ENCODE assay signal across 2 cellular contexts in genomic region chr20:43942213-43942590, GRCh38.
TF ChIP-seq lines count a peak whose summit lies in the region.

No MANE protein-coding gene starts in this region.

TF ChIP-seq in liver, 16 proteins besides CTCF, POLR2A, EP300 and RAD21:
- TF ChIP-seq REST (IDR thresholded peaks at IDR 0.05) (no peak), FOXA2 (IDR thresholded peaks at IDR 0.05) (no peak), SP1 (IDR thresholded peaks at IDR 0.05) (no peak), HNF4A (conservative IDR thresholded peaks at IDR 0.05) (no peak), NR2F2 (IDR thresholded peaks at IDR 0.05) (no peak), RXRA (IDR thresholded peaks at IDR 0.05) (no peak), GABPA (IDR thresholded peaks at IDR 0.05 in 1 of 2, conservative IDR thresholded peaks at IDR 0.05 in 1 of 2) (no peak), TAF1 (conservative IDR thresholded peaks at IDR 0.05) (no peak), EGR1 (IDR thresholded peaks at IDR 0.05; ENCODE audit: low read depth in 2 of 2) (no peak), ATF3 (IDR thresholded peaks at IDR 0.05) (no peak), FOXA1 (IDR thresholded peaks at IDR 0.05) (no peak), JUND (IDR thresholded peaks at IDR 0.05) (no peak), YY1 (IDR thresholded peaks at IDR 0.05) (no peak), HNF4G (IDR thresholded peaks at IDR 0.05) (no peak)
- TF ChIP-seq, protein P1, sequence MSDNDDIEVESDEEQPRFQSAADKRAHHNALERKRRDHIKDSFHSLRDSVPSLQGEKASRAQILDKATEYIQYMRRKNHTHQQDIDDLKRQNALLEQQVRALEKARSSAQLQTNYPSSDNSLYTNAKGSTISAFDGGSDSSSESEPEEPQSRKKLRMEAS (IDR thresholded peaks at IDR 0.05) = no peak
- TF ChIP-seq, protein P2, sequence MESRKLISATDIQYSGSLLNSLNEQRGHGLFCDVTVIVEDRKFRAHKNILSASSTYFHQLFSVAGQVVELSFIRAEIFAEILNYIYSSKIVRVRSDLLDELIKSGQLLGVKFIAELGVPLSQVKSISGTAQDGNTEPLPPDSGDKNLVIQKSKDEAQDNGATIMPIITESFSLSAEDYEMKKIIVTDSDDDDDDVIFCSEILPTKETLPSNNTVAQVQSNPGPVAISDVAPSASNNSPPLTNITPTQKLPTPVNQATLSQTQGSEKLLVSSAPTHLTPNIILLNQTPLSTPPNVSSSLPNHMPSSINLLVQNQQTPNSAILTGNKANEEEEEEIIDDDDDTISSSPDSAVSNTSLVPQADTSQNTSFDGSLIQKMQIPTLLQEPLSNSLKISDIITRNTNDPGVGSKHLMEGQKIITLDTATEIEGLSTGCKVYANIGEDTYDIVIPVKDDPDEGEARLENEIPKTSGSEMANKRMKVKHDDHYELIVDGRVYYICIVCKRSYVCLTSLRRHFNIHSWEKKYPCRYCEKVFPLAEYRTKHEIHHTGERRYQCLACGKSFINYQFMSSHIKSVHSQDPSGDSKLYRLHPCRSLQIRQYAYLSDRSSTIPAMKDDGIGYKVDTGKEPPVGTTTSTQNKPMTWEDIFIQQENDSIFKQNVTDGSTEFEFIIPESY (IDR thresholded peaks at IDR 0.05) = no peak

TF ChIP-seq in HepG2, 621 proteins besides CTCF, POLR2A, EP300 and RAD21 (continued from another document):
- TF ChIP-seq, protein P3, sequence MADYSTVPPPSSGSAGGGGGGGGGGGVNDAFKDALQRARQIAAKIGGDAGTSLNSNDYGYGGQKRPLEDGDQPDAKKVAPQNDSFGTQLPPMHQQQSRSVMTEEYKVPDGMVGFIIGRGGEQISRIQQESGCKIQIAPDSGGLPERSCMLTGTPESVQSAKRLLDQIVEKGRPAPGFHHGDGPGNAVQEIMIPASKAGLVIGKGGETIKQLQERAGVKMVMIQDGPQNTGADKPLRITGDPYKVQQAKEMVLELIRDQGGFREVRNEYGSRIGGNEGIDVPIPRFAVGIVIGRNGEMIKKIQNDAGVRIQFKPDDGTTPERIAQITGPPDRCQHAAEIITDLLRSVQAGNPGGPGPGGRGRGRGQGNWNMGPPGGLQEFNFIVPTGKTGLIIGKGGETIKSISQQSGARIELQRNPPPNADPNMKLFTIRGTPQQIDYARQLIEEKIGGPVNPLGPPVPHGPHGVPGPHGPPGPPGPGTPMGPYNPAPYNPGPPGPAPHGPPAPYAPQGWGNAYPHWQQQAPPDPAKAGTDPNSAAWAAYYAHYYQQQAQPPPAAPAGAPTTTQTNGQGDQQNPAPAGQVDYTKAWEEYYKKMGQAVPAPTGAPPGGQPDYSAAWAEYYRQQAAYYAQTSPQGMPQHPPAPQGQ (CRISPR knock-in tag; IDR thresholded peaks at IDR 0.05; ENCODE audit: borderline replicate concordance) = no peak
- TF ChIP-seq ZNF292 (CRISPR knock-in tag; IDR thresholded peaks at IDR 0.05; ENCODE audit: borderline replicate concordance, low read depth) (no peak), REST (IDR thresholded peaks at IDR 0.05; ENCODE audit: borderline replicate concordance in 1 of 2, low read depth in 1 of 2, low read length in 2 of 2) (no peak), ZNF605 (CRISPR knock-in tag; IDR thresholded peaks at IDR 0.05) (no peak), ZZZ3 (CRISPR knock-in tag; IDR thresholded peaks at IDR 0.05; ENCODE audit: borderline replicate concordance) (no peak), ZNF75D (CRISPR knock-in tag; IDR thresholded peaks at IDR 0.05; ENCODE audit: borderline replicate concordance) (no peak), SIN3A (IDR thresholded peaks at IDR 0.05; ENCODE audit: borderline replicate concordance, low read depth, low read length) (no peak), PHF8 (CRISPR knock-in tag; IDR thresholded peaks at IDR 0.05) (no peak), NFE2L1 (CRISPR knock-in tag; IDR thresholded peaks at IDR 0.05; ENCODE audit: borderline replicate concordance) (no peak), ZNF776 (CRISPR knock-in tag; IDR thresholded peaks at IDR 0.05) (no peak), RFX5 (IDR thresholded peaks at IDR 0.05; ENCODE audit: low read depth, low read length) (no peak), DBP (CRISPR knock-in tag; IDR thresholded peaks at IDR 0.05; ENCODE audit: not compliant biosample characterization) (no peak), YEATS4 (CRISPR knock-in tag; IDR thresholded peaks at IDR 0.05; ENCODE audit: borderline replicate concordance) (no peak), REXO4 (CRISPR knock-in tag; IDR thresholded peaks at IDR 0.05; ENCODE audit: borderline replicate concordance) (no peak), JDP2 (CRISPR knock-in tag; IDR thresholded peaks at IDR 0.05; ENCODE audit: borderline replicate concordance) (no peak), NCOA1 (CRISPR knock-in tag; IDR thresholded peaks at IDR 0.05) (no peak)
- TF ChIP-seq, protein P4, sequence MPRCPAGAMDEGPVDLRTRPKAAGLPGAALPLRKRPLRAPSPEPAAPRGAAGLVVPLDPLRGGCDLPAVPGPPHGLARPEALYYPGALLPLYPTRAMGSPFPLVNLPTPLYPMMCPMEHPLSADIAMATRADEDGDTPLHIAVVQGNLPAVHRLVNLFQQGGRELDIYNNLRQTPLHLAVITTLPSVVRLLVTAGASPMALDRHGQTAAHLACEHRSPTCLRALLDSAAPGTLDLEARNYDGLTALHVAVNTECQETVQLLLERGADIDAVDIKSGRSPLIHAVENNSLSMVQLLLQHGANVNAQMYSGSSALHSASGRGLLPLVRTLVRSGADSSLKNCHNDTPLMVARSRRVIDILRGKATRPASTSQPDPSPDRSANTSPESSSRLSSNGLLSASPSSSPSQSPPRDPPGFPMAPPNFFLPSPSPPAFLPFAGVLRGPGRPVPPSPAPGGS (CRISPR knock-in tag; IDR thresholded peaks at IDR 0.05) = no peak
- TF ChIP-seq, protein P5, sequence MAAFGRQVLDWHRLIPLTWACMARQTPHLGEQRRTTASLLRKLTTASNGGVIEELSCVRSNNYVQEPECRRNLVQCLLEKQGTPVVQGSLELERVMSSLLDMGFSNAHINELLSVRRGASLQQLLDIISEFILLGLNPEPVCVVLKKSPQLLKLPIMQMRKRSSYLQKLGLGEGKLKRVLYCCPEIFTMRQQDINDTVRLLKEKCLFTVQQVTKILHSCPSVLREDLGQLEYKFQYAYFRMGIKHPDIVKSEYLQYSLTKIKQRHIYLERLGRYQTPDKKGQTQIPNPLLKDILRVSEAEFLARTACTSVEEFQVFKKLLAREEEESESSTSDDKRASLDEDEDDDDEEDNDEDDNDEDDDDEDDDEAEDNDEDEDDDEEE (CRISPR knock-in tag; IDR thresholded peaks at IDR 0.05) = no peak
- TF ChIP-seq, protein P6, sequence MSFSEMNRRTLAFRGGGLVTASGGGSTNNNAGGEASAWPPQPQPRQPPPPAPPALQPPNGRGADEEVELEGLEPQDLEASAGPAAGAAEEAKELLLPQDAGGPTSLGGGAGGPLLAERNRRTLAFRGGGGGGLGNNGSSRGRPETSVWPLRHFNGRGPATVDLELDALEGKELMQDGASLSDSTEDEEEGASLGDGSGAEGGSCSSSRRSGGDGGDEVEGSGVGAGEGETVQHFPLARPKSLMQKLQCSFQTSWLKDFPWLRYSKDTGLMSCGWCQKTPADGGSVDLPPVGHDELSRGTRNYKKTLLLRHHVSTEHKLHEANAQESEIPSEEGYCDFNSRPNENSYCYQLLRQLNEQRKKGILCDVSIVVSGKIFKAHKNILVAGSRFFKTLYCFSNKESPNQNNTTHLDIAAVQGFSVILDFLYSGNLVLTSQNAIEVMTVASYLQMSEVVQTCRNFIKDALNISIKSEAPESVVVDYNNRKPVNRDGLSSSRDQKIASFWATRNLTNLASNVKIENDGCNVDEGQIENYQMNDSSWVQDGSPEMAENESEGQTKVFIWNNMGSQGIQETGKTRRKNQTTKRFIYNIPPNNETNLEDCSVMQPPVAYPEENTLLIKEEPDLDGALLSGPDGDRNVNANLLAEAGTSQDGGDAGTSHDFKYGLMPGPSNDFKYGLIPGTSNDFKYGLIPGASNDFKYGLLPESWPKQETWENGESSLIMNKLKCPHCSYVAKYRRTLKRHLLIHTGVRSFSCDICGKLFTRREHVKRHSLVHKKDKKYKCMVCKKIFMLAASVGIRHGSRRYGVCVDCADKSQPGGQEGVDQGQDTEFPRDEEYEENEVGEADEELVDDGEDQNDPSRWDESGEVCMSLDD (CRISPR knock-in tag; IDR thresholded peaks at IDR 0.05; ENCODE audit: borderline replicate concordance) = no peak
